Comparison of ENCODE assay signal across 25 cellular contexts in genomic region chr5:3325811-3326568, GRCh38.
DNase-seq lines count a peak whose midpoint lies in the region; ATAC-seq and TF ChIP-seq lines count a peak whose summit lies in the region.
"Had no signal": no experiment of that assay in that cellular context is flagged by ENCODE, and none has a peak within 500 bp of the region (broad histone marks: within the 10 kb centered on the region; RNA-seq: fewer than 3 reads in every experiment).

No MANE protein-coding gene starts in this region.

- H3K4me1 ChIP-seq in RWPE2 (ENCODE audit: insufficient read depth, poor library complexity, severe bottlenecking), result no peaks in the 10 kb centered on the region
- peaks cover 12% of the 10 kb centered on the region for H3K4me1 ChIP-seq in foreskin keratinocyte
- H3K4me1 ChIP-seq: breast epithelium, colonic mucosa, esophagus muscularis mucosa, left ventricle myocardium inferior, upper lobe of right lung had no signal

- ATAC-seq in RWPE2 (ENCODE audit: low read depth) (no peak), foreskin keratinocyte (peak; percentile 40), HG02884 (IDR thresholded peaks at IDR 0.05; ENCODE audit: unreplicated experiment) (no peak)
- ATAC-seq: effector memory CD8-positive, alpha-beta T cell; natural killer cell; Right ventricle myocardium inferior had no signal

- DNase-seq in NCI-H1092 treated with DMSO at 0.1 percent for 48 hours (lab: John Stamatoyannopoulos, UW) (peak; percentile 65), NCI-H1092 (lab: John Stamatoyannopoulos, UW) (no peak), RWPE2 (ENCODE audit: low spot score) (no peak), foreskin keratinocyte (peak in 1 of 2 donors; percentile 40), retina (peak; percentile 68), GM03348 (ENCODE audit: low spot score) (no peak), NCI-H1105 treated with DMSO at 0.1 percent for 48 hours (lab: John Stamatoyannopoulos, UW) (no peak)
- DNase-seq: 8988T; activated CD4-positive, alpha-beta T cell treated with anti-CD3 and anti-CD28 coated beads, Interleukin-2, amount 50 U/mL, for 48 hours; activated effector memory CD4-positive, alpha-beta T cell treated with Interleukin-2 at 50 U/mL for 16 hours; AML-193; CD4-positive, alpha-beta memory T cell; colonic mucosa; effector memory CD8-positive, alpha-beta T cell; left ventricle myocardium inferior; midbrain; natural killer cell; NCI-H526 treated with DMSO at 0.1 percent for 48 hours; SW 1271; T1000 had no signal

- H3K4me3 ChIP-seq in RWPE2 (ENCODE audit: severe bottlenecking), result no peak overlapping the region
- H3K4me3 ChIP-seq: colonic mucosa, esophagus muscularis mucosa, left ventricle myocardium inferior, upper lobe of right lung had no signal

- H3K9me3 ChIP-seq in RWPE2 (ENCODE audit: severe bottlenecking), result no peaks in the 10 kb centered on the region
- H3K9me3 ChIP-seq: breast epithelium, colonic mucosa, left ventricle myocardium inferior, upper lobe of right lung had no signal

- H3K27ac ChIP-seq in RWPE2 (ENCODE audit: poor library complexity, severe bottlenecking) (peak overlapping the region; percentile 50), foreskin keratinocyte (no peak overlapping the region)
- H3K27ac ChIP-seq: colonic mucosa, esophagus muscularis mucosa, left ventricle myocardium inferior, upper lobe of right lung had no signal

- H3K27me3 ChIP-seq in RWPE2 (ENCODE audit: insufficient read depth, poor library complexity, severe bottlenecking), result no peaks in the 10 kb centered on the region
- no peaks in the 10 kb centered on the region for H3K27me3 ChIP-seq in foreskin keratinocyte
- H3K27me3 ChIP-seq: breast epithelium, colonic mucosa, upper lobe of right lung had no signal

- H3K36me3 ChIP-seq in RWPE2 (ENCODE audit: low read depth), result no peaks in the 10 kb centered on the region
- H3K36me3 ChIP-seq: breast epithelium, colonic mucosa, esophagus muscularis mucosa, left ventricle myocardium inferior, upper lobe of right lung had no signal

- TF ChIP-seq CTCF in RWPE2 (IDR thresholded peaks at IDR 0.05; ENCODE audit: poor library complexity, severe bottlenecking), result no peak
- TF ChIP-seq CTCF in foreskin keratinocyte (conservative IDR thresholded peaks at IDR 0.05), result no peak

Comparison
In these comparisons a context has a peak if more than half of its experiments do, and no peak if none do; other contexts are left out.
1. DNase-seq: peak in NCI-H1092 treated with DMSO at 0.1 percent for 48 hours (single experiment) and retina (single experiment); none in NCI-H1092 (single experiment), RWPE2 (single experiment), GM03348 (single experiment) and NCI-H1105 treated with DMSO at 0.1 percent for 48 hours (single experiment).